Comparison of ENCODE assay signal across 14 cellular contexts in the genomic region with DNA sequence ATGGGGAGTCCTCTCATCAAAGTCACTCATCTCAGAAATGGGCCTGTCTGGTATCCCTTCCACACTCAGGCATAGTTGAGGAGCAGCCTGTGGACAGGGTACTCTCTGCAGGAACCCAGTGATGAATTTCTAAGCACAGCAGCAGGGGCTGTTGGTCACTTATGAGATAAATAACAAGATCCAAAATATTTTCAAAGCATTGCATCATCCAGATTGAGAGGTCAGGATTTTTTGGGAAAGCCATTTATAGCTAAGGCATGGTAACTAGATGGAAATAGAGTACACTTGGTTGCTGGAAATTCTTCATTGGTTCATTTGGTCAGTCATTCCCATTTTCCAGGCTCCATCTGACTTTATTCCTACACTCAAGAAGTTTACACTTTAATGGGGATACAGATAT.
"Had no signal": no experiment of that assay in that cellular context is flagged by ENCODE, and none has a peak within 500 bp of the region (broad histone marks: within the 10 kb centered on the region; RNA-seq: fewer than 3 reads in every experiment).

No MANE protein-coding gene starts in this region.

- ATAC-seq: activated CD4-positive, alpha-beta T cell treated with anti-CD3 and anti-CD28 coated beads for 36 hours; body of pancreas; gastrocnemius medialis; heart left ventricle; left lung; stimulated activated naive CD8-positive, alpha-beta T cell treated with anti-CD3 and anti-CD28 coated beads, Interleukin-15, Interleukin-2, amounts not matched to agents 100 U/mL and 50 U/mL, for 24 hours had no signal

- H3K27ac ChIP-seq: body of pancreas, dorsolateral prefrontal cortex, gastrocnemius medialis, heart left ventricle, left lung, tibial nerve had no signal

- H3K36me3 ChIP-seq: gastrocnemius medialis, heart left ventricle, left lung, tibial nerve had no signal

- H3K4me3 ChIP-seq: body of pancreas, dorsolateral prefrontal cortex, gastrocnemius medialis, heart left ventricle, left lung, tibial nerve had no signal

- FAIRE-seq: TTC549 had no signal

- H3K4me1 ChIP-seq: body of pancreas, gastrocnemius medialis, tibial nerve had no signal

- DNase-seq: activated CD4-positive, alpha-beta T cell treated with anti-CD3 and anti-CD28 coated beads for 36 hours; activated CD4-positive, alpha-beta T cell treated with anti-CD3 and anti-CD28 coated beads, Interleukin-2, amount 50 U/mL, for 48 hours; activated T-cell treated with anti-CD3 and anti-CD28 coated beads for 4 hours; body of pancreas; dorsolateral prefrontal cortex; gastrocnemius medialis; heart left ventricle; left lung; midbrain; retina; stimulated activated naive CD8-positive, alpha-beta T cell treated with anti-CD3 and anti-CD28 coated beads, Interleukin-15, Interleukin-2, amounts not matched to agents 100 U/mL and 50 U/mL, for 24 hours; substantia nigra had no signal

- H3K9me3 ChIP-seq: body of pancreas, gastrocnemius medialis, heart left ventricle, left lung, tibial nerve had no signal

- H3K27me3 ChIP-seq: body of pancreas, dorsolateral prefrontal cortex, gastrocnemius medialis, heart left ventricle, left lung, tibial nerve had no signal
